In genomic region chr6:131844243-131844841, GRCh38 we compare ENCODE assay signal across 2 cellular contexts.
TF ChIP-seq lines count a peak whose summit lies in the region.

No MANE protein-coding gene starts in this region.

TF ChIP-seq in HEK293, 187 proteins besides CTCF, POLR2A, EP300 and RAD21:
- TF ChIP-seq PRDM1 (tag by site-specific recombination; IDR thresholded peaks at IDR 0.05) (peak; percentile 90), ZNF658 (tag by site-specific recombination; IDR thresholded peaks at IDR 0.05) (no peak), ZNF394 (tag by site-specific recombination; IDR thresholded peaks at IDR 0.05; ENCODE audit: borderline replicate concordance) (no peak), SCRT2 (tag by site-specific recombination; IDR thresholded peaks at IDR 0.05) (no peak), ZBTB44 (tag by site-specific recombination; IDR thresholded peaks at IDR 0.05) (no peak)

TF ChIP-seq in HepG2, 621 proteins besides CTCF, POLR2A, EP300 and RAD21 (continues in another document):
- TF ChIP-seq ARNT2 (CRISPR knock-in tag; IDR thresholded peaks at IDR 0.05; ENCODE audit: low read depth), result 0 out of 2 replicates have a peak, but pooled peaks have one; percentile 56
- TF ChIP-seq GTF3A (CRISPR knock-in tag; conservative IDR thresholded peaks at IDR 0.05), result no peak
- no peak for TF ChIP-seq CHD2 (IDR thresholded peaks at IDR 0.05; ENCODE audit: low read depth, low read length)
- no peak for TF ChIP-seq ZNF256 (CRISPR knock-in tag; conservative IDR thresholded peaks at IDR 0.05)
- TF ChIP-seq FOXA3 (CRISPR knock-in tag; IDR thresholded peaks at IDR 0.05), result peak; percentile 95
- TF ChIP-seq NAIF1 (CRISPR knock-in tag; IDR thresholded peaks at IDR 0.05; ENCODE audit: borderline replicate concordance), result peak; percentile 40; the same call in 1 of the 2 replicates
- no peak for TF ChIP-seq ZNF230 (CRISPR knock-in tag; IDR thresholded peaks at IDR 0.05)
- no peak for TF ChIP-seq E2F5 (CRISPR knock-in tag; conservative IDR thresholded peaks at IDR 0.05)
- TF ChIP-seq RFX1 (IDR thresholded peaks at IDR 0.05), result no peak
- 0 out of 2 replicates have a peak, but pooled peaks have one; percentile 55 for TF ChIP-seq GLI4 (CRISPR knock-in tag; IDR thresholded peaks at IDR 0.05; ENCODE audit: borderline replicate concordance)
- TF ChIP-seq ZNF501 (CRISPR knock-in tag; IDR thresholded peaks at IDR 0.05), result no peak
- TF ChIP-seq ZNF207 (IDR thresholded peaks at IDR 0.05; ENCODE audit: borderline replicate concordance), result no peak
- no peak for TF ChIP-seq MAF1 (CRISPR knock-in tag; IDR thresholded peaks at IDR 0.05; ENCODE audit: borderline replicate concordance)
- no peak for TF ChIP-seq THAP7 (CRISPR knock-in tag; IDR thresholded peaks at IDR 0.05)
- TF ChIP-seq AKNA (CRISPR knock-in tag; IDR thresholded peaks at IDR 0.05; ENCODE audit: borderline replicate concordance), result no peak
- 0 out of 2 replicates have a peak, but pooled peaks have one; percentile 56 for TF ChIP-seq ZNF24 (IDR thresholded peaks at IDR 0.05)
- no peak for TF ChIP-seq ZSCAN22 (CRISPR knock-in tag; IDR thresholded peaks at IDR 0.05)
- no peak for TF ChIP-seq ARHGAP35 (CRISPR knock-in tag; IDR thresholded peaks at IDR 0.05; ENCODE audit: borderline replicate concordance)
- no peak for TF ChIP-seq KLF13 (CRISPR knock-in tag; IDR thresholded peaks at IDR 0.05)
- peak; percentile 82; the same call in 1 of the 2 replicates for TF ChIP-seq TRIM24 (CRISPR knock-in tag; IDR thresholded peaks at IDR 0.05)
- TF ChIP-seq ZNF776 (CRISPR knock-in tag; IDR thresholded peaks at IDR 0.05), result no peak
- TF ChIP-seq HNRNPH1 (optimal IDR thresholded peaks at IDR 0.05; ENCODE audit: low read depth, low read length), result no peak
- no peak for TF ChIP-seq NBN (conservative IDR thresholded peaks at IDR 0.05)
- TF ChIP-seq PTBP1 (IDR thresholded peaks at IDR 0.05; ENCODE audit: low read depth, low read length, poor library complexity, severe bottlenecking), result no peak
- TF ChIP-seq KLF6 (CRISPR knock-in tag; IDR thresholded peaks at IDR 0.05), result peak; percentile 95
- no peak for TF ChIP-seq SUZ12 (IDR thresholded peaks at IDR 0.05; ENCODE audit: low read depth, low read length)
- TF ChIP-seq MAFG (CRISPR knock-in tag; IDR thresholded peaks at IDR 0.05), result no peak
- TF ChIP-seq ZSCAN21 (CRISPR knock-in tag; IDR thresholded peaks at IDR 0.05; ENCODE audit: borderline replicate concordance), result no peak
- no peak for TF ChIP-seq ZNF224 (CRISPR knock-in tag; IDR thresholded peaks at IDR 0.05)
- TF ChIP-seq, protein P1, sequence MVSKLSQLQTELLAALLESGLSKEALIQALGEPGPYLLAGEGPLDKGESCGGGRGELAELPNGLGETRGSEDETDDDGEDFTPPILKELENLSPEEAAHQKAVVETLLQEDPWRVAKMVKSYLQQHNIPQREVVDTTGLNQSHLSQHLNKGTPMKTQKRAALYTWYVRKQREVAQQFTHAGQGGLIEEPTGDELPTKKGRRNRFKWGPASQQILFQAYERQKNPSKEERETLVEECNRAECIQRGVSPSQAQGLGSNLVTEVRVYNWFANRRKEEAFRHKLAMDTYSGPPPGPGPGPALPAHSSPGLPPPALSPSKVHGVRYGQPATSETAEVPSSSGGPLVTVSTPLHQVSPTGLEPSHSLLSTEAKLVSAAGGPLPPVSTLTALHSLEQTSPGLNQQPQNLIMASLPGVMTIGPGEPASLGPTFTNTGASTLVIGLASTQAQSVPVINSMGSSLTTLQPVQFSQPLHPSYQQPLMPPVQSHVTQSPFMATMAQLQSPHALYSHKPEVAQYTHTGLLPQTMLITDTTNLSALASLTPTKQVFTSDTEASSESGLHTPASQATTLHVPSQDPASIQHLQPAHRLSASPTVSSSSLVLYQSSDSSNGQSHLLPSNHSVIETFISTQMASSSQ (IDR thresholded peaks at IDR 0.05; ENCODE audit: low read depth), result peak; percentile 61; the same call in 1 of the 2 replicates
- TF ChIP-seq, protein P1 (CRISPR knock-in tag; IDR thresholded peaks at IDR 0.05; ENCODE audit: borderline replicate concordance), result peak; percentile 88; the same call in 1 of the 2 replicates
- no peak for TF ChIP-seq ZNF143 (CRISPR knock-in tag; IDR thresholded peaks at IDR 0.05)
- TF ChIP-seq, protein P2, sequence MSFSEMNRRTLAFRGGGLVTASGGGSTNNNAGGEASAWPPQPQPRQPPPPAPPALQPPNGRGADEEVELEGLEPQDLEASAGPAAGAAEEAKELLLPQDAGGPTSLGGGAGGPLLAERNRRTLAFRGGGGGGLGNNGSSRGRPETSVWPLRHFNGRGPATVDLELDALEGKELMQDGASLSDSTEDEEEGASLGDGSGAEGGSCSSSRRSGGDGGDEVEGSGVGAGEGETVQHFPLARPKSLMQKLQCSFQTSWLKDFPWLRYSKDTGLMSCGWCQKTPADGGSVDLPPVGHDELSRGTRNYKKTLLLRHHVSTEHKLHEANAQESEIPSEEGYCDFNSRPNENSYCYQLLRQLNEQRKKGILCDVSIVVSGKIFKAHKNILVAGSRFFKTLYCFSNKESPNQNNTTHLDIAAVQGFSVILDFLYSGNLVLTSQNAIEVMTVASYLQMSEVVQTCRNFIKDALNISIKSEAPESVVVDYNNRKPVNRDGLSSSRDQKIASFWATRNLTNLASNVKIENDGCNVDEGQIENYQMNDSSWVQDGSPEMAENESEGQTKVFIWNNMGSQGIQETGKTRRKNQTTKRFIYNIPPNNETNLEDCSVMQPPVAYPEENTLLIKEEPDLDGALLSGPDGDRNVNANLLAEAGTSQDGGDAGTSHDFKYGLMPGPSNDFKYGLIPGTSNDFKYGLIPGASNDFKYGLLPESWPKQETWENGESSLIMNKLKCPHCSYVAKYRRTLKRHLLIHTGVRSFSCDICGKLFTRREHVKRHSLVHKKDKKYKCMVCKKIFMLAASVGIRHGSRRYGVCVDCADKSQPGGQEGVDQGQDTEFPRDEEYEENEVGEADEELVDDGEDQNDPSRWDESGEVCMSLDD (CRISPR knock-in tag; IDR thresholded peaks at IDR 0.05; ENCODE audit: borderline replicate concordance), result 0 out of 2 replicates have a peak, but pooled peaks have one; percentile 34
- TF ChIP-seq, protein P3, sequence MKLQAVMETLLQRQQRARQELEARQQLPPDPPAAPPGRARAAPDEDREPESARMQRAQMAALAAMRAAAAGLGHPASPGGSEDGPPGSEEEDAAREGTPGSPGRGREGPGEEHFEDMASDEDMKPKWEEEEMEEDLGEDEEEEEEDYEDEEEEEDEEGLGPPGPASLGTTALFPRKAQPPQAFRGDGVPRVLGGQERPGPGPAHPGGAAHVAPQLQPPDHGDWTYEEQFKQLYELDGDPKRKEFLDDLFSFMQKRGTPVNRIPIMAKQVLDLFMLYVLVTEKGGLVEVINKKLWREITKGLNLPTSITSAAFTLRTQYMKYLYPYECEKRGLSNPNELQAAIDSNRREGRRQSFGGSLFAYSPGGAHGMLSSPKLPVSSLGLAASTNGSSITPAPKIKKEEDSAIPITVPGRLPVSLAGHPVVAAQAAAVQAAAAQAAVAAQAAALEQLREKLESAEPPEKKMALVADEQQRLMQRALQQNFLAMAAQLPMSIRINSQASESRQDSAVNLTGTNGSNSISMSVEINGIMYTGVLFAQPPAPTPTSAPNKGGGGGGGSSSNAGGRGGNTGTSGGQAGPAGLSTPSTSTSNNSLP (IDR thresholded peaks at IDR 0.05; ENCODE audit: low read depth, low read length), result peak; percentile 98
- TF ChIP-seq ETV5 (CRISPR knock-in tag; IDR thresholded peaks at IDR 0.05; ENCODE audit: borderline replicate concordance), result peak; percentile 60; the same call in 1 of the 2 replicates
- TF ChIP-seq, protein P4, sequence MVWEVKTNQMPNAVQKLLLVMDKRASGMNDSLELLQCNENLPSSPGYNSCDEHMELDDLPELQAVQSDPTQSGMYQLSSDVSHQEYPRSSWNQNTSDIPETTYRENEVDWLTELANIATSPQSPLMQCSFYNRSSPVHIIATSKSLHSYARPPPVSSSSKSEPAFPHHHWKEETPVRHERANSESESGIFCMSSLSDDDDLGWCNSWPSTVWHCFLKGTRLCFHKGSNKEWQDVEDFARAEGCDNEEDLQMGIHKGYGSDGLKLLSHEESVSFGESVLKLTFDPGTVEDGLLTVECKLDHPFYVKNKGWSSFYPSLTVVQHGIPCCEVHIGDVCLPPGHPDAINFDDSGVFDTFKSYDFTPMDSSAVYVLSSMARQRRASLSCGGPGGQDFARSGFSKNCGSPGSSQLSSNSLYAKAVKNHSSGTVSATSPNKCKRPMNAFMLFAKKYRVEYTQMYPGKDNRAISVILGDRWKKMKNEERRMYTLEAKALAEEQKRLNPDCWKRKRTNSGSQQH (CRISPR knock-in tag; IDR thresholded peaks at IDR 0.05; ENCODE audit: low read depth), result 0 out of 2 replicates have a peak, but pooled peaks have one; percentile 53
- TF ChIP-seq RBM39 (IDR thresholded peaks at IDR 0.05; ENCODE audit: low read depth, low read length, poor library complexity, severe bottlenecking), result no peak
- peak; percentile 87 for TF ChIP-seq ELF3 (CRISPR knock-in tag; IDR thresholded peaks at IDR 0.05)
- TF ChIP-seq NFRKB (IDR thresholded peaks at IDR 0.05), result no peak
- no peak for TF ChIP-seq ZNF605 (CRISPR knock-in tag; IDR thresholded peaks at IDR 0.05)
- TF ChIP-seq ZNF547 (CRISPR knock-in tag; IDR thresholded peaks at IDR 0.05), result peak; percentile 76; the same call in 1 of the 2 replicates
- peak; percentile 85 for TF ChIP-seq KMT2B (CRISPR knock-in tag; IDR thresholded peaks at IDR 0.05)
- TF ChIP-seq ZNF550 (CRISPR knock-in tag; IDR thresholded peaks at IDR 0.05; ENCODE audit: borderline replicate concordance), result no peak
- no peak for TF ChIP-seq ZNF737 (CRISPR knock-in tag; IDR thresholded peaks at IDR 0.05; ENCODE audit: borderline replicate concordance)
- TF ChIP-seq ZNF615 (CRISPR knock-in tag; IDR thresholded peaks at IDR 0.05; ENCODE audit: borderline replicate concordance), result peak; percentile 62; the same call in 1 of the 2 replicates
- TF ChIP-seq TAF15 (IDR thresholded peaks at IDR 0.05; ENCODE audit: low read depth, low read length, poor library complexity, severe bottlenecking), result no peak
- peak; percentile 99 for TF ChIP-seq ZNF614 (CRISPR knock-in tag; IDR thresholded peaks at IDR 0.05; ENCODE audit: borderline replicate concordance)
- no peak for TF ChIP-seq ZBTB38 (CRISPR knock-in tag; IDR thresholded peaks at IDR 0.05)
- TF ChIP-seq CBFB (CRISPR knock-in tag; IDR thresholded peaks at IDR 0.05), result peak; percentile 88
- 0 out of 2 replicates have a peak, but pooled peaks have one; percentile 65 for TF ChIP-seq ZNF124 (CRISPR knock-in tag; IDR thresholded peaks at IDR 0.05)
- TF ChIP-seq, protein P5, sequence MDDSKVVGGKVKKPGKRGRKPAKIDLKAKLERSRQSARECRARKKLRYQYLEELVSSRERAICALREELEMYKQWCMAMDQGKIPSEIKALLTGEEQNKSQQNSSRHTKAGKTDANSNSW (CRISPR knock-in tag; IDR thresholded peaks at IDR 0.05; ENCODE audit: borderline replicate concordance), result peak; percentile 76; the same call in 1 of the 2 replicates
- 0 out of 2 replicates have a peak, but pooled peaks have one; percentile 44 for TF ChIP-seq NFE2L2 (IDR thresholded peaks at IDR 0.05; ENCODE audit: low read length)
